ENCODE assay signal across 4 cellular contexts in genomic region chr6:166151798-166152197, GRCh38.
A peak's percentile ranks its signal among the peaks of the same experiment; 100 is the strongest.
TF ChIP-seq lines count a peak whose summit lies in the region.

No MANE protein-coding gene starts in this region.

TF ChIP-seq in HepG2, 621 proteins besides CTCF, POLR2A, EP300 and RAD21:
- peak; percentile 78 to 85 for TF ChIP-seq MAFK (conservative IDR thresholded peaks at IDR 0.05 in 1 of 2, IDR thresholded peaks at IDR 0.05 in 1 of 2; ENCODE audit: low read length in 2 of 2)
- no peak for TF ChIP-seq ATM (IDR thresholded peaks at IDR 0.05; ENCODE audit: borderline replicate concordance)
- TF ChIP-seq MAFF (IDR thresholded peaks at IDR 0.05; ENCODE audit: low read depth, low read length): peak; percentile 76
TF ChIP-seq in HepG2: peak in this region for 2.

TF ChIP-seq in A549, 52 proteins besides CTCF, POLR2A, EP300 and RAD21:
- TF ChIP-seq MAFK (IDR thresholded peaks at IDR 0.05; ENCODE audit: partially characterized antibody) (peak; percentile 66), BHLHE40 (IDR thresholded peaks at IDR 0.05; ENCODE audit: low read depth, low read length) (no peak)

TF ChIP-seq in IMR-90, 13 proteins besides CTCF, POLR2A, EP300 and RAD21:
- TF ChIP-seq MAFK (IDR thresholded peaks at IDR 0.05; ENCODE audit: low read depth, low read length): peak; percentile 26; the same call in 1 of the 2 replicates
- TF ChIP-seq FOS (IDR thresholded peaks at IDR 0.05; ENCODE audit: low read depth, low read length): no peak

TF ChIP-seq in K562, 482 proteins besides CTCF, POLR2A, EP300 and RAD21:
- TF ChIP-seq ZNF316 (IDR thresholded peaks at IDR 0.05) (peak; percentile 58), PCBP2 (IDR thresholded peaks at IDR 0.05; ENCODE audit: low read depth, low read length, poor library complexity, severe bottlenecking) (no peak), MAFG (tag; conservative IDR thresholded peaks at IDR 0.05) (0 out of 2 replicates have a peak, but pooled peaks have one; percentile 5), MAFF (IDR thresholded peaks at IDR 0.05; ENCODE audit: low read length) (peak; percentile 24; the same call in 1 of the 2 replicates), C11orf30 (IDR thresholded peaks at IDR 0.05; ENCODE audit: low read depth) (peak; percentile 35; the same call in 1 of the 2 replicates), LARP7 (IDR thresholded peaks at IDR 0.05) (no peak), ZNF165 (CRISPR knock-in tag; IDR thresholded peaks at IDR 0.05; ENCODE audit: borderline replicate concordance) (no peak), TOE1 (IDR thresholded peaks at IDR 0.05; ENCODE audit: borderline replicate concordance) (no peak), TOE1 (CRISPR knock-in tag; IDR thresholded peaks at IDR 0.05; ENCODE audit: borderline replicate concordance, low read depth) (no peak), RBM25 (IDR thresholded peaks at IDR 0.05; ENCODE audit: low read depth, low read length, severe bottlenecking) (no peak)
